In the genomic region with DNA sequence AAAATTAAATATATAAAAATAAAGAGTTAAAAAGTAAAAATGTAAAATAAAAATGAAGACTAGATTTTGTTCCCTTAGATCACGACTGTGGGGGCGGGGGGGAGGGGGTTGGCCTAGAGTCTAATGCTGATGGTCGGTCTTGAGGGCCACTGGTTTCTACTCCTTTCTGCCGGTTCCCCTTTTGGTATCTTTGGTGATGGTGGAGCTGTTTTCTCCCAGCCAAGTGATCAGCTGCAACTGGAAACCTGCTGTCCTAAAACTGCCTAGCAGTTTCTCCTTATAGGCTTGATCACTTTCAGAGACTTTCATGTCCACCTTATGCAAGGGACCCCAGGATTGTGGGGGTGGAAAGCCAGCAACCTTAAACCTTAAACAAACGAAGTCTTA, we compare ENCODE assay signal across 1 cellular context.
TF ChIP-seq lines count a peak whose summit lies in the region.

No MANE protein-coding gene starts in this region.

TF ChIP-seq in K562, 482 proteins besides CTCF, POLR2A, EP300 and RAD21 (continued from another document):
- TF ChIP-seq, protein P1, sequence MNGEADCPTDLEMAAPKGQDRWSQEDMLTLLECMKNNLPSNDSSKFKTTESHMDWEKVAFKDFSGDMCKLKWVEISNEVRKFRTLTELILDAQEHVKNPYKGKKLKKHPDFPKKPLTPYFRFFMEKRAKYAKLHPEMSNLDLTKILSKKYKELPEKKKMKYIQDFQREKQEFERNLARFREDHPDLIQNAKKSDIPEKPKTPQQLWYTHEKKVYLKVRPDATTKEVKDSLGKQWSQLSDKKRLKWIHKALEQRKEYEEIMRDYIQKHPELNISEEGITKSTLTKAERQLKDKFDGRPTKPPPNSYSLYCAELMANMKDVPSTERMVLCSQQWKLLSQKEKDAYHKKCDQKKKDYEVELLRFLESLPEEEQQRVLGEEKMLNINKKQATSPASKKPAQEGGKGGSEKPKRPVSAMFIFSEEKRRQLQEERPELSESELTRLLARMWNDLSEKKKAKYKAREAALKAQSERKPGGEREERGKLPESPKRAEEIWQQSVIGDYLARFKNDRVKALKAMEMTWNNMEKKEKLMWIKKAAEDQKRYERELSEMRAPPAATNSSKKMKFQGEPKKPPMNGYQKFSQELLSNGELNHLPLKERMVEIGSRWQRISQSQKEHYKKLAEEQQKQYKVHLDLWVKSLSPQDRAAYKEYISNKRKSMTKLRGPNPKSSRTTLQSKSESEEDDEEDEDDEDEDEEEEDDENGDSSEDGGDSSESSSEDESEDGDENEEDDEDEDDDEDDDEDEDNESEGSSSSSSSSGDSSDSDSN (IDR thresholded peaks at IDR 0.05; ENCODE audit: borderline replicate concordance in 1 of 2, low read depth in 2 of 2, low read length in 2 of 2) = 0 out of 4 replicates have a peak, but pooled peaks of 1 of the 2 experiments have one; percentile 25
- TF ChIP-seq ZNF609 (CRISPR knock-in tag; IDR thresholded peaks at IDR 0.05; ENCODE audit: borderline replicate concordance) = no peak
- no peak for TF ChIP-seq CXXC5 (CRISPR knock-in tag; IDR thresholded peaks at IDR 0.05)
- peak; percentile 86 for TF ChIP-seq SPI1 (IDR thresholded peaks at IDR 0.05; ENCODE audit: borderline replicate concordance, low read depth, low read length)
- no peak for TF ChIP-seq DMBX1 (CRISPR knock-in tag; IDR thresholded peaks at IDR 0.05; ENCODE audit: borderline replicate concordance)
- no peak for TF ChIP-seq TBP (optimal IDR thresholded peaks at IDR 0.05; ENCODE audit: low read depth, low read length)
- TF ChIP-seq NRF1 (conservative IDR thresholded peaks at IDR 0.05 in 1 of 2, IDR thresholded peaks at IDR 0.05 in 1 of 2) = no peak
